Comparison of ENCODE assay signal across 30 cellular contexts in the genomic region with DNA sequence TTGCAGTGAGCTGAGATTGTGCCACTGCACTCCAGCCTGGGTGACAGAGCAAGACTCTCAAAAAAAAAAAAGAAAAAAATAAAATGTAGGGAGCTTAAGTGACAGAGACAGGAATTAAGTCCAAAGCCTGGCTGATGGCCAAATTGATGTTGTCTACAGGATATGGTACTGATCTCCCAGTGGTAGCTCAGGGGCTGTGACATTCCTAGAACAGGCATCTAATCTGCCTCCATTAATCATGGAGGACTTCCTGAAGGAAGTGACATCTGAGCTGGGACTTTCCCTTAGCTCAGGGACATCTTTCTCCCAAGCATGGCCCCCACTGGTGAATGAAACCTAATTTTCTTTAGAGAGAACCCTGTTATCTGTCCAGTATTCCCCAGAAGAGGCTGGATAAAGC. TPM values are rescaled to one million over a fixed set of nuclear protein-coding genes. Genes with fewer than 3 reads are reported as not detected.
"Had no signal": no experiment of that assay in that cellular context is flagged by ENCODE, and none has a peak within 500 bp of the region (broad histone marks: within the 10 kb centered on the region; RNA-seq: fewer than 3 reads in every experiment).

No MANE protein-coding gene starts in this region.

- H3K27ac ChIP-seq: brain microvascular endothelial cell, colonic mucosa, thyroid gland, VCaP had no signal

- FAIRE-seq: endometrium, frontal cortex, keratinocyte had no signal

- H3K4me3 ChIP-seq: colonic mucosa, thyroid gland had no signal

- H3K4me1 ChIP-seq: colonic mucosa, thyroid gland had no signal

- ATAC-seq: activated naive CD8-positive, alpha-beta T cell treated with anti-CD3 and anti-CD28 coated beads, Interleukin-2, amount 50 U/mL, for 24 hours; left lobe of liver had no signal

- DNase-seq: activated CD4-positive, CD25-positive, alpha-beta regulatory T cell treated with anti-CD3 and anti-CD28 coated beads, Interleukin-2, amount 50 U/mL, for 72 hours; activated CD8-positive, alpha-beta memory T cell treated with anti-CD3 and anti-CD28 coated beads for 24 hours; activated CD8-positive, alpha-beta memory T cell treated with anti-CD3 and anti-CD28 coated beads, Interleukin-2, amount 50 U/mL, for 48 hours; activated effector memory CD4-positive, alpha-beta T cell treated with Interleukin-2 at 50 U/mL for 16 hours; activated naive CD4-positive, alpha-beta T cell treated with anti-CD3 and anti-CD28 coated beads, Interleukin-2, amount 10 ng/mL, durations not matched to agents 7 days and 5 days; activated naive CD8-positive, alpha-beta T cell treated with anti-CD3 and anti-CD28 coated beads, Interleukin-2, amount 50 U/mL, for 24 hours; activated T-cell treated with anti-CD3 and anti-CD28 coated beads, Interleukin-2, amount 50 U/mL, for 48 hours; aorta; brain microvascular endothelial cell; central memory CD4-positive, alpha-beta T cell; colonic mucosa; mammary epithelial cell; occipital lobe; stimulated activated CD4-positive, alpha-beta T cell treated with anti-CD3 and anti-CD28 coated beads, Interleukin-12 subunit alpha, Interleukin-12 subunit beta, amount 100 ng/mL, for 4 hours; stimulated activated CD4-positive, alpha-beta T cell treated with anti-CD3 and anti-CD28 coated beads, Interleukin-1b, Interleukin-23, amount 100 ng/mL, for 48 hours; stimulated activated CD8-positive, alpha-beta memory T cell treated with anti-CD3 and anti-CD28 coated beads, Interleukin-4, amount 100 ng/mL, for 48 hours; stimulated activated naive CD4-positive, alpha-beta T cell; T1000; thyroid gland had no signal

- H3K27me3 ChIP-seq: brain microvascular endothelial cell, colonic mucosa, thyroid gland had no signal

- H3K36me3 ChIP-seq: brain microvascular endothelial cell, colonic mucosa, thyroid gland had no signal

- H3K9me3 ChIP-seq: colonic mucosa, thyroid gland had no signal

RNA-seq across cellular contexts. Expression of a gene that starts 11.4 kb away (rescaled TPM):
- total RNA-seq: aorta, colonic mucosa, frontal cortex, left lobe of liver, myocyte, occipital lobe, posterior vena cava, urinary bladder had no signal
- polyA plus RNA-seq: aorta, neural cell had no signal

RNA-seq across cellular contexts. Expression of a gene that starts 59.1 kb away (rescaled TPM):
- total RNA-seq: aorta, colonic mucosa, frontal cortex, left lobe of liver, mammary epithelial cell, myocyte, occipital lobe, posterior vena cava, subcutaneous adipose tissue, thyroid gland, urinary bladder had no signal
- polyA plus RNA-seq: aorta, esophagus, keratinocyte, mammary epithelial cell, neural cell, urinary bladder had no signal
